9 cellular contexts compared by ENCODE assay signal in the genomic region with DNA sequence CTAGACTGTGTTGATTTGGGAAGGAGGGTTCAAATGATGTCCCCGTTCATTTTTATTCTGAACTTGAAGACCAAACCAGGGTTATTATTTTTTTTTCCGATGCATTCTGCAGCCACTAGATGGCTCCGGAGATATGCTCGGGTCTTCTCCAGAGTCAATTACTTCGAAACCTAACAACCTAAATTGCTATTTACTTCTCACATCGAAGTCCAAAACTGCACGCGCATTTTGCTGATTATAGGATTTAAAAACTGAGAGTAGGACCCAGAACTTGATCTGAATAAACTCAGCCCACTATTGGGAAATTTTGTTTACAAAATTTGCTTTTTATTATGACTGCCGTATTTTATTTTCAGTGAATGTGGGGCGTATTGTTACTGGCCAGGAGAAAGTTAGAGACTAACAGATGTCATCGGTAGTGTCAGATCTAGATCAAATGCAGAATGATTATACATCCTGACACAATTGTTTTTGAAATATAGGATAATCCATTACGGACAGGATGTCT.
A peak's percentile ranks its signal among the peaks of the same experiment; 100 is the strongest.
DNase-seq lines count a peak whose midpoint lies in the region; ATAC-seq and TF ChIP-seq lines count a peak whose summit lies in the region.
"Had no signal": no experiment of that assay in that cellular context is flagged by ENCODE, and none has a peak within 500 bp of the region (broad histone marks: within the 10 kb centered on the region; RNA-seq: fewer than 3 reads in every experiment).

No MANE protein-coding gene starts in this region.

- H3K4me3 ChIP-seq in body of pancreas (no peak overlapping the region), upper lobe of right lung (peak overlapping the region; percentile 19)

- H3K27me3 ChIP-seq in body of pancreas: no peaks in the 10 kb centered on the region
- peaks cover 5% of the 10 kb centered on the region for H3K27me3 ChIP-seq in upper lobe of right lung

- no peak for ATAC-seq in body of pancreas
- ATAC-seq in left colon: peak; percentile 66
- ATAC-seq in upper lobe of right lung: peak; percentile 74
- ATAC-seq in GM21447 (IDR thresholded peaks at IDR 0.05; ENCODE audit: unreplicated experiment): no peak
- ATAC-seq: T-cell had no signal

- no peak for TF ChIP-seq POLR2A in body of pancreas (IDR thresholded peaks at IDR 0.05)

- no peaks in the 10 kb centered on the region for H3K36me3 ChIP-seq in body of pancreas (replicated peaks in 1 of 2; ENCODE audit: insufficient read depth in 1 of 2, low read depth in 2 of 2)
- H3K36me3 ChIP-seq in upper lobe of right lung: no peaks in the 10 kb centered on the region

- WGBS in body of pancreas, 2 donors: 3 to 5% methylated on average over 12 of the region's 12 CpGs

- peaks cover 7% of the 10 kb centered on the region for H3K4me1 ChIP-seq in body of pancreas
- no peaks in the 10 kb centered on the region for H3K4me1 ChIP-seq in upper lobe of right lung

- intact Hi-C loops in body of pancreas (cut with DNase I) (no loop called here), left colon (cut with DNase I, micrococcal nuclease) (loop anchor here in 1 of 2 donors (10.0 kb wide), 1 partner anchor 257 kb away; no protein-coding TSS in a partner anchor), upper lobe of right lung (cut with DNase I) (no loop called here)

- peak; percentile 41 for TF ChIP-seq CTCF in GM12874 (IDR thresholded peaks at IDR 0.05; ENCODE audit: insufficient read depth, low read depth, low read length)
- peak; percentile 10 to 72 (median 59) for TF ChIP-seq CTCF in body of pancreas (IDR thresholded peaks at IDR 0.05)
- TF ChIP-seq CTCF in upper lobe of right lung (IDR thresholded peaks at IDR 0.05): peak; percentile 81

- H3K27ac ChIP-seq in body of pancreas (no peak overlapping the region), upper lobe of right lung (no peak overlapping the region)

- DNase-seq in Ammon's horn (ENCODE audit: low spot score) (peak; percentile 53), NCI-H460 (ENCODE audit: extremely low read depth, low read depth) (peak; percentile 45), body of pancreas (peak; percentile 16 to 32 (median 22)), left colon (peak in 1 of 2 donors; percentile 15), upper lobe of right lung (no peak)
- no peak for DNase-seq in activated CD4-positive, alpha-beta T cell treated with anti-CD3 and anti-CD28 coated beads, Interleukin-2, amount 50 U/mL, for 4 hours

- H3K9me3 ChIP-seq in body of pancreas: no peaks in the 10 kb centered on the region
- no peaks in the 10 kb centered on the region for H3K9me3 ChIP-seq in upper lobe of right lung

Comparison
In these comparisons a context has a peak if more than half of its experiments do, and no peak if none do; other contexts are left out.
1. DNase-seq: peak in Ammon's horn (single experiment), NCI-H460 (single experiment) and body of pancreas (4 of 4); none in upper lobe of right lung (single experiment) and activated CD4-positive, alpha-beta T cell treated with anti-CD3 and anti-CD28 coated beads, Interleukin-2, amount 50 U/mL, for 4 hours (0 of 2).
2. ATAC-seq: peak in left colon (single experiment) and upper lobe of right lung (single experiment); none in body of pancreas (single experiment) and GM21447 (single experiment).
3. Peak in every context shown above with its lines, with median percentiles within 50 percentile points of each other: CTCF ChIP-seq.